23 cellular contexts compared by ENCODE assay signal in the genomic region with DNA sequence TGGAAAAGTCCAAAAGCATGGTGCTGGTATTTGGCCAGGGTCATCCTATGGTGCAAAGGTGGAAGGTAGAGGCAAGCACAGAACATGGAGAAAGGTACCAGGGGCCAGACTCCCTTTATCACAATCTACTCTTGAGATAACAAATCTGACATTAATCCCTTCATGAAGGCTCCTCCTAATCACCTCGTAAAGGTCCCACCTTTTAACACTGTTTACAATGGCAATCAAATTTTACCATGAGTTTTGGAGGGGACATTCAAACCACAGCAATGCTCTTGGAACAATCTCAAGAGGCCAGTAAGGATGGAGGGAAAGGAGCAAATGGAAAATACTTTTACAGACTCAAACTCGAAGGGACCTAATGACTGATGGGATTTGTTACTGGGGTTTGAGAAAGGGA.
"Had no signal": no experiment of that assay in that cellular context is flagged by ENCODE, and none has a peak within 500 bp of the region (broad histone marks: within the 10 kb centered on the region; RNA-seq: fewer than 3 reads in every experiment).

No MANE protein-coding gene starts in this region.

- H3K36me3 Mint-ChIP-seq: immature natural killer cell, naive B cell, type B pancreatic cell had no signal

- H3K4me3 ChIP-seq: colonic mucosa, left ventricle myocardium inferior, lower lobe of right lung, ovary, right atrium auricular region, sigmoid colon, skin epidermis, stomach had no signal

- DNase-seq: colonic mucosa; dermis blood vessel endothelial cell; erythroblast; foreskin keratinocyte; immature natural killer cell; kidney; left cardiac atrium; left ventricle myocardium inferior; lower lobe of right lung; mesenchymal stem cell; naive B cell; ovary; sigmoid colon; stimulated activated CD4-positive, alpha-beta T cell treated with anti-CD3 and anti-CD28 coated beads, Interleukin-2, amount 100 ng/mL, for 24 hours; stimulated activated CD4-positive, alpha-beta T cell treated with anti-CD3 and anti-CD28 coated beads, Interleukin-4, amount 100 ng/mL, for 4 hours; stimulated activated naive CD4-positive, alpha-beta T cell; stomach had no signal

- H3K36me3 ChIP-seq: colonic mucosa, left ventricle myocardium inferior, lower lobe of right lung, neutrophil, ovary, right atrium auricular region, sigmoid colon, stomach had no signal

- H3K9me3 ChIP-seq: colonic mucosa, left ventricle myocardium inferior, lower lobe of right lung, neutrophil, ovary, right atrium auricular region, sigmoid colon, stomach had no signal

- ATAC-seq: foreskin keratinocyte, left cardiac atrium, lower lobe of right lung had no signal

- H3K27ac ChIP-seq: colonic mucosa, foreskin keratinocyte, left ventricle myocardium inferior, lower lobe of right lung, neutrophil, ovary, right atrium auricular region, sigmoid colon, skin epidermis had no signal

- H3K27me3 ChIP-seq: colonic mucosa, foreskin keratinocyte, ovary, right atrium auricular region, sigmoid colon had no signal

- H3K4me1 ChIP-seq: colonic mucosa had no signal

- H3K4me1 Mint-ChIP-seq: naive B cell had no signal

- FAIRE-seq: endothelial cell of umbilical vein, kidney, urothelium cell line had no signal

- H3K9me3 Mint-ChIP-seq: naive B cell, type B pancreatic cell had no signal

- H3K4me3 Mint-ChIP-seq: immature natural killer cell, type B pancreatic cell had no signal

- H3K27ac Mint-ChIP-seq: immature natural killer cell, naive B cell, type B pancreatic cell had no signal
